In genomic region chr11:10117709-10118341, GRCh38 we compare ENCODE assay signal across 16 cellular contexts.
DNase-seq lines count a peak whose midpoint lies in the region; ATAC-seq and TF ChIP-seq lines count a peak whose summit lies in the region.
"Had no signal": no experiment of that assay in that cellular context is flagged by ENCODE, and none has a peak within 500 bp of the region (broad histone marks: within the 10 kb centered on the region; RNA-seq: fewer than 3 reads in every experiment).

No MANE protein-coding gene starts in this region.

- H3K9me3 ChIP-seq in vagina, result no peaks in the 10 kb centered on the region
- H3K9me3 ChIP-seq: sigmoid colon, upper lobe of right lung had no signal

- H3K4me1 ChIP-seq in vagina, result peaks cover 46% of the 10 kb centered on the region

- intact Hi-C loops in Right ventricle myocardium inferior (cut with DNase I), result loop anchor here (5.0 kb wide), 1 partner anchor 189 kb away; the partner anchor contains the start of gene ADM
- intact Hi-C loops in cardiac septum (cut with DNase I), result loop anchor here (5.0 kb wide), 1 partner anchor 174 kb away; the partner anchor contains the start of gene SBF2
- intact Hi-C loops in vagina (cut with DNase I), result no loop called here

- peak; percentile 39 for ATAC-seq in Right ventricle myocardium inferior
- no peak for ATAC-seq in GM19351 (IDR thresholded peaks at IDR 0.05; ENCODE audit: unreplicated experiment)
- ATAC-seq: upper lobe of right lung had no signal

- H3K36me3 ChIP-seq in vagina, result no peaks in the 10 kb centered on the region
- H3K36me3 ChIP-seq: sigmoid colon, upper lobe of right lung had no signal

- TF ChIP-seq POLR2A in vagina (IDR thresholded peaks at IDR 0.05), result no peak

- DNase-seq in Right ventricle myocardium inferior (ENCODE audit: missing footprints), result no peak
- DNase-seq in cardiac septum (ENCODE audit: low spot score), result no peak
- DNase-seq in epithelial cell of prostate (ENCODE audit: low read depth, low spot score), result no peak
- peak; percentile 30 to 70 for DNase-seq in lung microvascular endothelial cell (ENCODE audit: low read depth in 2 of 2)
- no peak for DNase-seq in vagina (ENCODE audit: extremely low spot score in 2 of 2)
- DNase-seq in NCI-H226, result no peak
- DNase-seq in NCI-H2081 treated with DMSO at 0.1 percent for 48 hours (lab: John Stamatoyannopoulos, UW), result no peak
- DNase-seq: 8988T; activated naive CD8-positive, alpha-beta T cell treated with anti-CD3 and anti-CD28 coated beads for 36 hours; H9; NCI-H1105 treated with DMSO at 0.1 percent for 48 hours; NCI-H526 treated with DMSO at 0.1 percent for 48 hours; SHP77 treated with DMSO at 0.1 percent for 48 hours; sigmoid colon; upper lobe of right lung had no signal

- peak overlapping the region; percentile 27 for H3K27ac ChIP-seq in epithelial cell of prostate
- peak overlapping the region; percentile 66 for H3K27ac ChIP-seq in vagina
- H3K27ac ChIP-seq: upper lobe of right lung had no signal

- TF ChIP-seq CTCF in vagina (IDR thresholded peaks at IDR 0.05), result no peak

- no peaks in the 10 kb centered on the region for H3K27me3 ChIP-seq in vagina
- H3K27me3 ChIP-seq: sigmoid colon, upper lobe of right lung had no signal

- no peak overlapping the region for H3K4me3 ChIP-seq in vagina
- H3K4me3 ChIP-seq: sigmoid colon, upper lobe of right lung had no signal

Comparison
In these comparisons a context has a peak if more than half of its experiments do, and no peak if none do; other contexts are left out.
1. DNase-seq: peak in lung microvascular endothelial cell (2 of 2); none in Right ventricle myocardium inferior (single experiment), cardiac septum (single experiment), epithelial cell of prostate (single experiment), vagina (0 of 2), NCI-H226 (single experiment) and NCI-H2081 treated with DMSO at 0.1 percent for 48 hours (single experiment).